ENCODE assay signal across 18 cellular contexts in the genomic region with DNA sequence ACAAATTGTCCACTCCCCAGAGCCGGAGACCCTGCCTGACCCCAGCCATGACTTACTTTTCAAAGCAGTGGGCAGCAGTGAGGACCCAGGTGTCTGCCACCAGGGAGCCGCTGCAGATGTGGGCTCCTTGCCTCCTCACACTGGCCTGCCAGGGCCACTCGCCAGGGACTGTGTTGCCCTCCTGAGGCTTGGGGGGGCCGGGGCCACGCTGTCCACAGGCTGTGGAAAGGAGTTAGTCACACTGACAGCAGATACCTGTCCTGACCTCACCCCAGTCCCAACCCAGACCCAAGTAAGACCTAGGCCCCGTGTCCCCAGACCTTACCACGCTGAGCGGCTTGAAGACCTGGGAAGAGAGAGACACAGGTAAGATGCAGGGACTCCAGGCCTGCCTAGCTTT.
"Had no signal": no experiment of that assay in that cellular context is flagged by ENCODE, and none has a peak within 500 bp of the region (broad histone marks: within the 10 kb centered on the region; RNA-seq: fewer than 3 reads in every experiment).

No MANE protein-coding gene starts in this region.

- FAIRE-seq: RCC 7860 had no signal

- H3K4me3 ChIP-seq: breast epithelium, SK-N-MC had no signal

- H3K4me1 ChIP-seq: breast epithelium had no signal

- H3K27ac ChIP-seq: breast epithelium, SK-N-MC, VCaP had no signal

- H3K36me3 ChIP-seq: breast epithelium had no signal

- H3K9me3 ChIP-seq: breast epithelium had no signal

- ATAC-seq: activated CD4-positive, alpha-beta T cell treated with anti-CD3 and anti-CD28 coated beads for 36 hours; activated CD8-positive, alpha-beta T cell treated with anti-CD3 and anti-CD28 coated beads, Interleukin-2, amount 10 ng/mL, durations not matched to agents 7 days and 5 days; PC-3 had no signal

- H3K27me3 ChIP-seq: breast epithelium had no signal

- DNase-seq: activated CD4-positive, alpha-beta T cell treated with anti-CD3 and anti-CD28 coated beads for 36 hours; activated CD4-positive, alpha-beta T cell treated with anti-CD3 and anti-CD28 coated beads, Interleukin-2, amount 50 U/mL, for 1 hour; activated CD8-positive, alpha-beta memory T cell treated with anti-CD3 and anti-CD28 coated beads, Interleukin-2, amount 50 U/mL, for 48 hours; activated CD8-positive, alpha-beta T cell treated with anti-CD3 and anti-CD28 coated beads, Interleukin-2, amount 10 ng/mL, durations not matched to agents 7 days and 5 days; activated T-cell treated with anti-CD3 and anti-CD28 coated beads, Interleukin-2, amount 50 U/mL, for 1 hour; aorta; NCI-H1048; NCI-H146; NCI-H187 treated with DMSO at 0.1 percent for 48 hours; NCI-H2081 treated with DMSO at 0.1 percent for 48 hours; NCI-H446; NCI-H524; PC-3; T-helper 1 cell had no signal
